1 cellular context compared by ENCODE assay signal in the genomic region with DNA sequence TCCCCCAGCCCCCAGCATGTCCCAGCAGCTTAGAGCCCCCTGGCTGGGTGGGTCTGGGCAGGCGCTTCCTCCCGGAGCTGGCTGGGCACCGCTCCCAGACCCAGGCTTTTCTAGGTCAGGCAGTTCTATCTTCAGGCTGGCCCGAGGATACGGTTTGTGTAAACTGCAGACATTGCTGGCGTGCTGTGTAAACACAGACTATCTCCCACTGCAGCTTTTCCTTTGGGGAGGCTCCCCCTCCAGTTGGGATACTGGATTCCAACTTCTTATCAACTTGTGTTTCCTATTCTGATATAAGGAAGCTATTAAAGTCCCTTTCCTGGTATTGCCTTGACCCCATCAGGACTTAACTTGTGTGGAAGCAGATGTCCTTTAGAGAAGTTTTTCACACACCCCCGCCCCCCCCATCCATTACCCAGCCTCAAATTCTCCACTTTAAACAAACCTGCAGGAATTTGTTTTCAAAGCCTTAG.
A peak's percentile ranks its signal among the peaks of the same experiment; 100 is the strongest.
TF ChIP-seq lines count a peak whose summit lies in the region.

No MANE protein-coding gene starts in this region.

TF ChIP-seq in HepG2, 621 proteins besides CTCF, POLR2A, EP300 and RAD21 (continues in another document):
- TF ChIP-seq, protein P1, sequence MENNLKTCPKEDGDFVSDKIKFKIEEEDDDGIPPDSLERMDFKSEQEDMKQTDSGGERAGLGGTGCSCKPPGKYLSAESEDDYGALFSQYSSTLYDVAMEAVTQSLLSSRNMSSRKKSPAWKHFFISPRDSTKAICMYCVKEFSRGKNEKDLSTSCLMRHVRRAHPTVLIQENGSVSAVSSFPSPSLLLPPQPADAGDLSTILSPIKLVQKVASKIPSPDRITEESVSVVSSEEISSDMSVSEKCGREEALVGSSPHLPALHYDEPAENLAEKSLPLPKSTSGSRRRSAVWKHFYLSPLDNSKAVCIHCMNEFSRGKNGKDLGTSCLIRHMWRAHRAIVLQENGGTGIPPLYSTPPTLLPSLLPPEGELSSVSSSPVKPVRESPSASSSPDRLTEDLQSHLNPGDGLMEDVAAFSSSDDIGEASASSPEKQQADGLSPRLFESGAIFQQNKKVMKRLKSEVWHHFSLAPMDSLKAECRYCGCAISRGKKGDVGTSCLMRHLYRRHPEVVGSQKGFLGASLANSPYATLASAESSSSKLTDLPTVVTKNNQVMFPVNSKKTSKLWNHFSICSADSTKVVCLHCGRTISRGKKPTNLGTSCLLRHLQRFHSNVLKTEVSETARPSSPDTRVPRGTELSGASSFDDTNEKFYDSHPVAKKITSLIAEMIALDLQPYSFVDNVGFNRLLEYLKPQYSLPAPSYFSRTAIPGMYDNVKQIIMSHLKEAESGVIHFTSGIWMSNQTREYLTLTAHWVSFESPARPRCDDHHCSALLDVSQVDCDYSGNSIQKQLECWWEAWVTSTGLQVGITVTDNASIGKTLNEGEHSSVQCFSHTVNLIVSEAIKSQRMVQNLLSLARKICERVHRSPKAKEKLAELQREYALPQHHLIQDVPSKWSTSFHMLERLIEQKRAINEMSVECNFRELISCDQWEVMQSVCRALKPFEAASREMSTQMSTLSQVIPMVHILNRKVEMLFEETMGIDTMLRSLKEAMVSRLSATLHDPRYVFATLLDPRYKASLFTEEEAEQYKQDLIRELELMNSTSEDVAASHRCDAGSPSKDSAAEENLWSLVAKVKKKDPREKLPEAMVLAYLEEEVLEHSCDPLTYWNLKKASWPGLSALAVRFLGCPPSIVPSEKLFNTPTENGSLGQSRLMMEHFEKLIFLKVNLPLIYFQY (CRISPR knock-in tag; IDR thresholded peaks at IDR 0.05; ENCODE audit: borderline replicate concordance): 0 out of 2 replicates have a peak, but pooled peaks have one; percentile 42
- TF ChIP-seq, protein P2, sequence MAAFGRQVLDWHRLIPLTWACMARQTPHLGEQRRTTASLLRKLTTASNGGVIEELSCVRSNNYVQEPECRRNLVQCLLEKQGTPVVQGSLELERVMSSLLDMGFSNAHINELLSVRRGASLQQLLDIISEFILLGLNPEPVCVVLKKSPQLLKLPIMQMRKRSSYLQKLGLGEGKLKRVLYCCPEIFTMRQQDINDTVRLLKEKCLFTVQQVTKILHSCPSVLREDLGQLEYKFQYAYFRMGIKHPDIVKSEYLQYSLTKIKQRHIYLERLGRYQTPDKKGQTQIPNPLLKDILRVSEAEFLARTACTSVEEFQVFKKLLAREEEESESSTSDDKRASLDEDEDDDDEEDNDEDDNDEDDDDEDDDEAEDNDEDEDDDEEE (CRISPR knock-in tag; IDR thresholded peaks at IDR 0.05): no peak
- TF ChIP-seq SMAD3 (CRISPR knock-in tag; IDR thresholded peaks at IDR 0.05) (peak; percentile 23; the same call in 1 of the 2 replicates), NR2F1 (CRISPR knock-in tag; IDR thresholded peaks at IDR 0.05) (no peak), ZHX2 (IDR thresholded peaks at IDR 0.05; ENCODE audit: low read depth) (no peak), ZHX2 (CRISPR knock-in tag; IDR thresholded peaks at IDR 0.05; ENCODE audit: borderline replicate concordance) (no peak), ZNF572 (CRISPR knock-in tag; IDR thresholded peaks at IDR 0.05) (no peak), PATZ1 (CRISPR knock-in tag; IDR thresholded peaks at IDR 0.05) (peak; percentile 86), ZNF577 (CRISPR knock-in tag; IDR thresholded peaks at IDR 0.05; ENCODE audit: borderline replicate concordance, low read depth) (no peak), FOXA3 (CRISPR knock-in tag; IDR thresholded peaks at IDR 0.05) (peak; percentile 91), ZNF17 (CRISPR knock-in tag; IDR thresholded peaks at IDR 0.05) (no peak), NBN (conservative IDR thresholded peaks at IDR 0.05) (no peak), NKX3-1 (CRISPR knock-in tag; IDR thresholded peaks at IDR 0.05) (no peak), MAFF (IDR thresholded peaks at IDR 0.05; ENCODE audit: low read depth, low read length) (no peak), NFE2L1 (CRISPR knock-in tag; IDR thresholded peaks at IDR 0.05; ENCODE audit: borderline replicate concordance) (no peak), KLF11 (CRISPR knock-in tag; IDR thresholded peaks at IDR 0.05) (no peak), MAFK (conservative IDR thresholded peaks at IDR 0.05 in 1 of 2, IDR thresholded peaks at IDR 0.05 in 1 of 2; ENCODE audit: low read length in 2 of 2) (no peak), SMARCC2 (IDR thresholded peaks at IDR 0.05) (no peak), ZNF451 (CRISPR knock-in tag; IDR thresholded peaks at IDR 0.05) (no peak), FOXA1 (IDR thresholded peaks at IDR 0.05) (no peak), FOXA1 (CRISPR knock-in tag; IDR thresholded peaks at IDR 0.05) (peak; percentile 95), GATAD2A (CRISPR knock-in tag; IDR thresholded peaks at IDR 0.05) (peak; percentile 53), ZNF709 (CRISPR knock-in tag; IDR thresholded peaks at IDR 0.05) (no peak), ZFYVE20 (CRISPR knock-in tag; IDR thresholded peaks at IDR 0.05; ENCODE audit: borderline replicate concordance, low read depth) (no peak), POLR2AphosphoS5 (IDR thresholded peaks at IDR 0.05; ENCODE audit: low read depth, low read length) (no peak), ZBTB7B (CRISPR knock-in tag; IDR thresholded peaks at IDR 0.05) (0 out of 2 replicates have a peak, but pooled peaks have one; percentile 26), THAP11 (CRISPR knock-in tag; IDR thresholded peaks at IDR 0.05) (no peak), TEAD3 (CRISPR knock-in tag; optimal IDR thresholded peaks at IDR 0.05; ENCODE audit: borderline replicate concordance) (peak; percentile 50), RXRB (CRISPR knock-in tag; IDR thresholded peaks at IDR 0.05; ENCODE audit: borderline replicate concordance) (peak; percentile 34; the same call in 1 of the 2 replicates), BATF2 (CRISPR knock-in tag; IDR thresholded peaks at IDR 0.05) (no peak)
- TF ChIP-seq, protein P3, sequence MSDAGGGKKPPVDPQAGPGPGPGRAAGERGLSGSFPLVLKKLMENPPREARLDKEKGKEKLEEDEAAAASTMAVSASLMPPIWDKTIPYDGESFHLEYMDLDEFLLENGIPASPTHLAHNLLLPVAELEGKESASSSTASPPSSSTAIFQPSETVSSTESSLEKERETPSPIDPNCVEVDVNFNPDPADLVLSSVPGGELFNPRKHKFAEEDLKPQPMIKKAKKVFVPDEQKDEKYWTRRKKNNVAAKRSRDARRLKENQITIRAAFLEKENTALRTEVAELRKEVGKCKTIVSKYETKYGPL (CRISPR knock-in tag; IDR thresholded peaks at IDR 0.05): no peak
- TF ChIP-seq, protein P4, sequence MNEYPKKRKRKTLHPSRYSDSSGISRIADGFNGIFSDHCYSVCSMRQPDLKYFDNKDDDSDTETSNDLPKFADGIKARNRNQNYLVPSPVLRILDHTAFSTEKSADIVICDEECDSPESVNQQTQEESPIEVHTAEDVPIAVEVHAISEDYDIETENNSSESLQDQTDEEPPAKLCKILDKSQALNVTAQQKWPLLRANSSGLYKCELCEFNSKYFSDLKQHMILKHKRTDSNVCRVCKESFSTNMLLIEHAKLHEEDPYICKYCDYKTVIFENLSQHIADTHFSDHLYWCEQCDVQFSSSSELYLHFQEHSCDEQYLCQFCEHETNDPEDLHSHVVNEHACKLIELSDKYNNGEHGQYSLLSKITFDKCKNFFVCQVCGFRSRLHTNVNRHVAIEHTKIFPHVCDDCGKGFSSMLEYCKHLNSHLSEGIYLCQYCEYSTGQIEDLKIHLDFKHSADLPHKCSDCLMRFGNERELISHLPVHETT (CRISPR knock-in tag; conservative IDR thresholded peaks at IDR 0.05): no peak
- TF ChIP-seq, protein P5, sequence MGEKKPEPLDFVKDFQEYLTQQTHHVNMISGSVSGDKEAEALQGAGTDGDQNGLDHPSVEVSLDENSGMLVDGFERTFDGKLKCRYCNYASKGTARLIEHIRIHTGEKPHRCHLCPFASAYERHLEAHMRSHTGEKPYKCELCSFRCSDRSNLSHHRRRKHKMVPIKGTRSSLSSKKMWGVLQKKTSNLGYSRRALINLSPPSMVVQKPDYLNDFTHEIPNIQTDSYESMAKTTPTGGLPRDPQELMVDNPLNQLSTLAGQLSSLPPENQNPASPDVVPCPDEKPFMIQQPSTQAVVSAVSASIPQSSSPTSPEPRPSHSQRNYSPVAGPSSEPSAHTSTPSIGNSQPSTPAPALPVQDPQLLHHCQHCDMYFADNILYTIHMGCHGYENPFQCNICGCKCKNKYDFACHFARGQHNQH (CRISPR knock-in tag; IDR thresholded peaks at IDR 0.05): no peak
- TF ChIP-seq, protein P6, sequence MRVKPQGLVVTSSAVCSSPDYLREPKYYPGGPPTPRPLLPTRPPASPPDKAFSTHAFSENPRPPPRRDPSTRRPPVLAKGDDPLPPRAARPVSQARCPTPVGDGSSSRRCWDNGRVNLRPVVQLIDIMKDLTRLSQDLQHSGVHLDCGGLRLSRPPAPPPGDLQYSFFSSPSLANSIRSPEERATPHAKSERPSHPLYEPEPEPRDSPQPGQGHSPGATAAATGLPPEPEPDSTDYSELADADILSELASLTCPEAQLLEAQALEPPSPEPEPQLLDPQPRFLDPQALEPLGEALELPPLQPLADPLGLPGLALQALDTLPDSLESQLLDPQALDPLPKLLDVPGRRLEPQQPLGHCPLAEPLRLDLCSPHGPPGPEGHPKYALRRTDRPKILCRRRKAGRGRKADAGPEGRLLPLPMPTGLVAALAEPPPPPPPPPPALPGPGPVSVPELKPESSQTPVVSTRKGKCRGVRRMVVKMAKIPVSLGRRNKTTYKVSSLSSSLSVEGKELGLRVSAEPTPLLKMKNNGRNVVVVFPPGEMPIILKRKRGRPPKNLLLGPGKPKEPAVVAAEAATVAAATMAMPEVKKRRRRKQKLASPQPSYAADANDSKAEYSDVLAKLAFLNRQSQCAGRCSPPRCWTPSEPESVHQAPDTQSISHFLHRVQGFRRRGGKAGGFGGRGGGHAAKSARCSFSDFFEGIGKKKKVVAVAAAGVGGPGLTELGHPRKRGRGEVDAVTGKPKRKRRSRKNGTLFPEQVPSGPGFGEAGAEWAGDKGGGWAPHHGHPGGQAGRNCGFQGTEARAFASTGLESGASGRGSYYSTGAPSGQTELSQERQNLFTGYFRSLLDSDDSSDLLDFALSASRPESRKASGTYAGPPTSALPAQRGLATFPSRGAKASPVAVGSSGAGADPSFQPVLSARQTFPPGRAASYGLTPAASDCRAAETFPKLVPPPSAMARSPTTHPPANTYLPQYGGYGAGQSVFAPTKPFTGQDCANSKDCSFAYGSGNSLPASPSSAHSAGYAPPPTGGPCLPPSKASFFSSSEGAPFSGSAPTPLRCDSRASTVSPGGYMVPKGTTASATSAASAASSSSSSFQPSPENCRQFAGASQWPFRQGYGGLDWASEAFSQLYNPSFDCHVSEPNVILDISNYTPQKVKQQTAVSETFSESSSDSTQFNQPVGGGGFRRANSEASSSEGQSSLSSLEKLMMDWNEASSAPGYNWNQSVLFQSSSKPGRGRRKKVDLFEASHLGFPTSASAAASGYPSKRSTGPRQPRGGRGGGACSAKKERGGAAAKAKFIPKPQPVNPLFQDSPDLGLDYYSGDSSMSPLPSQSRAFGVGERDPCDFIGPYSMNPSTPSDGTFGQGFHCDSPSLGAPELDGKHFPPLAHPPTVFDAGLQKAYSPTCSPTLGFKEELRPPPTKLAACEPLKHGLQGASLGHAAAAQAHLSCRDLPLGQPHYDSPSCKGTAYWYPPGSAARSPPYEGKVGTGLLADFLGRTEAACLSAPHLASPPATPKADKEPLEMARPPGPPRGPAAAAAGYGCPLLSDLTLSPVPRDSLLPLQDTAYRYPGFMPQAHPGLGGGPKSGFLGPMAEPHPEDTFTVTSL (CRISPR knock-in tag; IDR thresholded peaks at IDR 0.05; ENCODE audit: borderline replicate concordance): no peak
